In the genomic region with DNA sequence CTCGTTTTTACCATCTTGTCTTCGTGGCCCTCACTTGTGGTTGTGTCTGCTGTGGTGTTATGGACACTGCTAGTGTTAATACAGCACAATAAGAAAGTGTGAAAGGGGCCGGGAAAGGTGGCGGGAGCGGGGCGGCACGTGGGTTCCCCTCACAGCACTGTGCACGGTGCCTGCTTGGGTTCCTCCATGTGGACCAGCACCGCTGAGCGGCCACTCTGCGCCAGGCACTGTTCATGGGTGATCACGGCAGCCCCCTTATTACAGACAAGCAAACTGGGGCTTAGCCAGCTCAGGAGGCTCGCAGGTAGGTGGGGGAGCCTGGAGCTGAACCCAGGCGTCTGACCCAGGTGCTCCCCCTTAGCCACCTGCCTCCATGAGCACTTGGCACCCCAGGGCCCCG, we compare ENCODE assay signal across 27 cellular contexts.
"Had no signal": no experiment of that assay in that cellular context is flagged by ENCODE, and none has a peak within 500 bp of the region (broad histone marks: within the 10 kb centered on the region; RNA-seq: fewer than 3 reads in every experiment).

No MANE protein-coding gene starts in this region.

- ATAC-seq: left colon; left lung; natural killer cell; stimulated activated naive B cell treated with anti-CD40 and anti-IgM and Interleukin-4, amounts not matched to agents 10 μg/mL and 1 μg/mL and 100 μg/mL, for 72 hours; stimulated activated naive CD8-positive, alpha-beta T cell treated with anti-CD3 and anti-CD28 coated beads, Interleukin-15, Interleukin-2, amounts not matched to agents 100 U/mL and 50 U/mL, for 24 hours had no signal

- H3K9me3 ChIP-seq: lower lobe of right lung, neutrophil, right atrium auricular region, right lobe of liver, stomach, tibial nerve, uterus had no signal

- H3K4me1 ChIP-seq: left lung, lower lobe of right lung, neural progenitor cell, parathyroid adenoma, right lobe of liver had no signal

- H3K4me3 ChIP-seq: left lung, lower lobe of right lung, neural progenitor cell, right atrium auricular region, right lobe of liver, skin epidermis, stomach, tibial nerve, uterus had no signal

- H3K27ac ChIP-seq: left lung, lower lobe of right lung, neural progenitor cell, neutrophil, parathyroid adenoma, right atrium auricular region, right lobe of liver, skin epidermis, tibial nerve had no signal

- H3K9ac ChIP-seq: neural progenitor cell, parathyroid adenoma had no signal

- DNase-seq: hypothalamus; immature natural killer cell; kidney; left colon; lower lobe of right lung; mammary epithelial cell; midbrain; naive B cell; natural killer cell; nephron progenitor cell; occipital lobe; stimulated activated CD4-positive, alpha-beta T cell treated with anti-CD3 and anti-CD28 coated beads, Interleukin-12 subunit alpha, Interleukin-12 subunit beta, amount 100 ng/mL, for 4 hours; stimulated activated CD4-positive, alpha-beta T cell treated with anti-CD3 and anti-CD28 coated beads, Interleukin-15, amount 100 ng/mL, for 24 hours; stimulated activated CD4-positive, alpha-beta T cell treated with anti-CD3 and anti-CD28 coated beads, Interleukin-2, amount 100 ng/mL, for 24 hours; stimulated activated CD4-positive, alpha-beta T cell treated with anti-CD3 and anti-CD28 coated beads, Interleukin-4, amount 100 ng/mL, for 1 hour; stimulated activated naive B cell treated with anti-CD40 and anti-IgM and Interleukin-4, amounts not matched to agents 10 μg/mL and 1 μg/mL and 100 μg/mL, for 72 hours; stimulated activated naive CD8-positive, alpha-beta T cell treated with anti-CD3 and anti-CD28 coated beads, Interleukin-15, Interleukin-2, amounts not matched to agents 100 U/mL and 50 U/mL, for 24 hours; stomach; uterus had no signal

- H3K27me3 ChIP-seq: left lung, neural progenitor cell, neutrophil, right atrium auricular region, right lobe of liver, stomach, tibial nerve, uterus had no signal

- H3K36me3 ChIP-seq: neural progenitor cell, neutrophil, uterus had no signal
